28 cellular contexts compared by ENCODE assay signal in the genomic region with DNA sequence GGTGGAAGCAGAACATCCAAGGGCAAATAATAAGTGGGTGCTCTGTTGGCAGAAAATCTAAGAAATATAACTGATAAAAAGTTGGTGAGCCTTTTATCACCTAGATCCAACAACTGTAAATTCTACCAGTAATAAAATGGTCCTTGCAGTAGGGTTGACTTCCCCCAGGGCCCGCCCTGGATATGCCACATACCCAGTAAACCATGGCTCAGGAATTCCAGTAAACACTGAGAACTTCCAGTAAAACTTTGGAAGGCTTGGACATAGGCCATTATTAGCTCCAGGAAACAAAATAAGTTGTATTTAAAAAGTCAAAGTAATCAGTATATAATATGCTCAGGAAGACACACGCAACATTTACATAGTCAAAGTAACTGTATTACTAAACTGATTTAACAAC.
"Had no signal": no experiment of that assay in that cellular context is flagged by ENCODE, and none has a peak within 500 bp of the region (broad histone marks: within the 10 kb centered on the region; RNA-seq: fewer than 3 reads in every experiment).

No MANE protein-coding gene starts in this region.

- H3K27me3 Mint-ChIP-seq: stimulated activated naive B cell treated with anti-CD40 and anti-IgM and Interleukin-4, amounts not matched to agents 10 μg/mL and 1 μg/mL and 100 μg/mL, for 72 hours; stimulated activated naive CD8-positive, alpha-beta T cell treated with anti-CD3 and anti-CD28 coated beads, Interleukin-15, Interleukin-2, amounts not matched to agents 100 ng/mL and 50 ng/mL, for 24 hours had no signal

- H3K4me1 Mint-ChIP-seq: natural killer cell; stimulated activated effector memory CD8-positive, alpha-beta T cell treated with anti-CD3 and anti-CD28 coated beads, Interleukin-12 subunit alpha, Interleukin-12 subunit beta, amount 100 ng/mL, for 72 hours had no signal

- H3K27me3 ChIP-seq: neural progenitor cell, ovary, right lobe of liver, sigmoid colon, spleen, stomach, thyroid gland, tibial nerve, upper lobe of left lung, vagina had no signal

- H2AFZ ChIP-seq: neural progenitor cell, parathyroid adenoma had no signal

- H3K9ac ChIP-seq: neural progenitor cell, parathyroid adenoma had no signal

- H3K4me3 Mint-ChIP-seq: natural killer cell; nephron; neural progenitor cell; stimulated activated effector memory CD8-positive, alpha-beta T cell treated with anti-CD3 and anti-CD28 coated beads, Interleukin-12 subunit alpha, Interleukin-12 subunit beta, amount 100 ng/mL, for 72 hours; stimulated activated naive B cell treated with anti-CD40 and anti-IgM and Interleukin-4, amounts not matched to agents 10 μg/mL and 1 μg/mL and 100 μg/mL, for 72 hours; stimulated activated naive CD8-positive, alpha-beta T cell treated with anti-CD3 and anti-CD28 coated beads, Interleukin-15, Interleukin-2, amounts not matched to agents 100 ng/mL and 50 ng/mL, for 24 hours had no signal

- DNase-seq: natural killer cell; occipital lobe; ovary; posterior cingulate gyrus; psoas muscle; right cardiac atrium; right lobe of liver; sigmoid colon; spleen; stimulated activated CD4-positive, alpha-beta T cell treated with anti-CD3 and anti-CD28 coated beads, Interleukin-12 subunit alpha, Interleukin-12 subunit beta, amount 100 ng/mL, for 4 hours; stimulated activated CD4-positive, alpha-beta T cell treated with anti-CD3 and anti-CD28 coated beads, Interleukin-1b, Interleukin-23, amount 100 ng/mL, for 48 hours; stimulated activated CD4-positive, alpha-beta T cell treated with anti-CD3 and anti-CD28 coated beads, Interleukin-4, amount 100 ng/mL, for 24 hours; stimulated activated naive B cell treated with anti-CD40 and anti-IgM and Interleukin-4, amounts not matched to agents 10 μg/mL and 1 μg/mL and 100 μg/mL, for 72 hours; stimulated activated naive CD4-positive, alpha-beta T cell treated with Interleukin-2 at 50 U/mL for 16 hours; stomach; thyroid gland; trophoblast cell; upper lobe of left lung had no signal

- H3K9me3 Mint-ChIP-seq: stimulated activated naive B cell treated with anti-CD40 and anti-IgM and Interleukin-4, amounts not matched to agents 10 μg/mL and 1 μg/mL and 100 μg/mL, for 72 hours; stimulated activated naive CD8-positive, alpha-beta T cell treated with anti-CD3 and anti-CD28 coated beads, Interleukin-15, Interleukin-2, amounts not matched to agents 100 ng/mL and 50 ng/mL, for 24 hours had no signal

- H3K27ac Mint-ChIP-seq: natural killer cell; neural progenitor cell; progenitor cell of endocrine pancreas; stimulated activated effector memory CD8-positive, alpha-beta T cell treated with anti-CD3 and anti-CD28 coated beads, Interleukin-12 subunit alpha, Interleukin-12 subunit beta, amount 100 ng/mL, for 72 hours; stimulated activated naive B cell treated with anti-CD40 and anti-IgM and Interleukin-4, amounts not matched to agents 10 μg/mL and 1 μg/mL and 100 μg/mL, for 72 hours; stimulated activated naive CD8-positive, alpha-beta T cell treated with anti-CD3 and anti-CD28 coated beads, Interleukin-15, Interleukin-2, amounts not matched to agents 100 ng/mL and 50 ng/mL, for 24 hours had no signal

- ATAC-seq: natural killer cell; psoas muscle; right cardiac atrium; stimulated activated effector memory CD8-positive, alpha-beta T cell treated with anti-CD3 and anti-CD28 coated beads, Interleukin-12 subunit alpha, Interleukin-12 subunit beta, amount 100 ng/mL, for 72 hours; stimulated activated naive B cell treated with anti-CD40 and anti-IgM and Interleukin-4, amounts not matched to agents 10 μg/mL and 1 μg/mL and 100 μg/mL, for 72 hours had no signal

- H3K4me2 ChIP-seq: neural progenitor cell, smooth muscle cell had no signal

- H3K36me3 ChIP-seq: neural progenitor cell, ovary, right lobe of liver, sigmoid colon, spleen, stomach, thoracic aorta, thyroid gland, tibial nerve, upper lobe of left lung, vagina had no signal

- H3K27ac ChIP-seq: neural progenitor cell, ovary, parathyroid adenoma, psoas muscle, right lobe of liver, sigmoid colon, spleen, stomach, thoracic aorta, thyroid gland, tibial nerve, upper lobe of left lung, vagina had no signal

- H3K4me3 ChIP-seq: neural progenitor cell, ovary, psoas muscle, right lobe of liver, sigmoid colon, smooth muscle cell, spleen, stomach, thoracic aorta, thyroid gland, tibial nerve, upper lobe of left lung, vagina had no signal

- H3K4me1 ChIP-seq: parathyroid adenoma, psoas muscle, sigmoid colon, spleen, stomach had no signal

- H3K36me3 Mint-ChIP-seq: natural killer cell; stimulated activated effector memory CD8-positive, alpha-beta T cell treated with anti-CD3 and anti-CD28 coated beads, Interleukin-12 subunit alpha, Interleukin-12 subunit beta, amount 100 ng/mL, for 72 hours; stimulated activated naive B cell treated with anti-CD40 and anti-IgM and Interleukin-4, amounts not matched to agents 10 μg/mL and 1 μg/mL and 100 μg/mL, for 72 hours had no signal

- H3K9me3 ChIP-seq: ovary, psoas muscle, right lobe of liver, sigmoid colon, spleen, stomach, thoracic aorta, thyroid gland, tibial nerve, upper lobe of left lung, vagina had no signal
